Comparison of ENCODE assay signal across 8 cellular contexts in genomic region chr1:63524166-63524565, GRCh38. TPM values are rescaled to one million over a fixed set of nuclear protein-coding genes. Genes with fewer than 3 reads are reported as not detected.
DNase-seq lines count a peak whose midpoint lies in the region; ATAC-seq, FAIRE-seq and TF ChIP-seq lines count a peak whose summit lies in the region.

No MANE protein-coding gene starts in this region.

- H3K9me3 ChIP-seq in A673 (ENCODE audit: low read depth, low read length, poor library complexity, severe bottlenecking) (no peaks in the 10 kb centered on the region), HUES6 (ENCODE audit: control insufficient read depth, insufficient read depth, low read depth, low read length) (no peaks in the 10 kb centered on the region), GM12878 (replicated peaks; ENCODE audit: control insufficient read depth, insufficient read depth, low read length) (no peaks in the 10 kb centered on the region), mesenchymal stem cell (ENCODE audit: control insufficient read depth, low read length) (no peaks in the 10 kb centered on the region)

- 1% methylated on average over 4 of the region's 4 CpGs for WGBS in GM12878 (ENCODE audit: insufficient coverage, insufficient replicate concordance, low lambda C conversion rate, missing lambda C conversion rate)
- no CpG with 5 or more reads among the region's 4 CpGs for WGBS in mesenchymal stem cell

- CTCF ChIA-PET in A673 (lab: Charles Lee) (no interaction called here), GM12878 (lab: Yijun Ruan, JAX) (interaction anchor here (0.6 to 2.2 kb wide), 8 partner anchors 8 to 46 kb away, joined by 3 to 11 read pairs (median 4); no protein-coding TSS in a partner anchor)

- in situ Hi-C loops in GM12878 (cut with MboI), result no loop called here

- RAD21 ChIA-PET in GM12878 (lab: Charles Lee; ENCODE audit: unreplicated experiment), result no interaction called here

- H2AFZ ChIP-seq in GM12878 (ENCODE audit: control insufficient read depth, low read depth, low read length) (peak overlapping the region; percentile 100), mesenchymal stem cell (ENCODE audit: low read depth, low read length) (no peak overlapping the region)

- intact Hi-C loops in A673 (cut with micrococcal nuclease; ENCODE audit: unreplicated experiment) (no loop called here), GM12878 (cut with micrococcal nuclease; ENCODE audit: unreplicated experiment) (no loop called here)

- peak overlapping the region; percentile 63 for H3K4me3 ChIP-seq in A673 (ENCODE audit: low read depth, low read length, poor library complexity, severe bottlenecking)
- peak overlapping the region; percentile 98 for H3K4me3 ChIP-seq in HUES6 (ENCODE audit: low read depth, low read length)
- H3K4me3 ChIP-seq in GM12878, result peak overlapping the region; percentile 83
- peak overlapping the region in 1 of 2 experiments; percentile 96 for H3K4me3 ChIP-seq in mesenchymal stem cell (ENCODE audit: insufficient read depth in 1 of 2, low read depth in 1 of 2, low read length in 2 of 2)

- H2AK5ac ChIP-seq in mesenchymal stem cell (ENCODE audit: low read length, severe bottlenecking), result no peak overlapping the region

- H2BK120ac ChIP-seq in mesenchymal stem cell (ENCODE audit: low read depth, low read length), result no peak overlapping the region

- H3K36me3 ChIP-seq in A673 (ENCODE audit: insufficient read depth, low read length, poor library complexity, severe bottlenecking) (peaks cover 22% of the 10 kb centered on the region), HUES6 (ENCODE audit: control insufficient read depth, insufficient read depth, low read length) (no peaks in the 10 kb centered on the region), GM12878 (ENCODE audit: control insufficient read depth in 2 of 2, insufficient read depth in 2 of 2, low read length in 1 of 2) (no peaks in the 10 kb centered on the region), mesenchymal stem cell (ENCODE audit: control insufficient read depth in 1 of 2, insufficient read depth in 2 of 2, low read depth in 1 of 2, low read length in 2 of 2) (peaks cover 0 to 35% of the 10 kb centered on the region in 2 experiments)

- H2BK5ac ChIP-seq in mesenchymal stem cell (ENCODE audit: low read depth, low read length, poor library complexity, severe bottlenecking), result no peak overlapping the region

- no peak overlapping the region for H3K14ac ChIP-seq in mesenchymal stem cell (ENCODE audit: low read length in 2 of 2)

- no peak overlapping the region for H4K8ac ChIP-seq in mesenchymal stem cell (ENCODE audit: low read length)

- H3K9ac ChIP-seq in HUES6 (ENCODE audit: low read length), result no peak overlapping the region
- peak overlapping the region; percentile 88 for H3K9ac ChIP-seq in GM12878 (ENCODE audit: control insufficient read depth, insufficient read depth, low read length)
- H3K9ac ChIP-seq in mesenchymal stem cell (ENCODE audit: low read length), result peak overlapping the region; percentile 98

- DNase-seq in A673 (ENCODE audit: low spot score) (peak; percentile 15), GM12878 (ENCODE audit: low read depth, low spot score) (no peak), mesenchymal stem cell (peak; percentile 3), H4 (ENCODE audit: low spot score) (no peak), glomerular visceral epithelial cell (ENCODE audit: extremely low spot score) (no peak), NCI-H1930 (lab: John Stamatoyannopoulos, UW) (no peak)

- no peak overlapping the region for H4K91ac ChIP-seq in mesenchymal stem cell (ENCODE audit: low read length)

- no peak for TF ChIP-seq EP300 in GM12878 (IDR thresholded peaks at IDR 0.05; ENCODE audit: borderline replicate concordance in 1 of 2, control insufficient read depth in 1 of 2, low read depth in 2 of 2, low read length in 2 of 2)

- peaks cover 33% of the 10 kb centered on the region for H3K79me2 ChIP-seq in GM12878 (ENCODE audit: control insufficient read depth, insufficient read depth, low read length)

- TF ChIP-seq CTCF in A673 (conservative IDR thresholded peaks at IDR 0.05; ENCODE audit: low read depth, low read length) (no peak), GM12878 (IDR thresholded peaks at IDR 0.05 in 2 of 3, conservative IDR thresholded peaks at IDR 0.05 in 1 of 3; ENCODE audit: control insufficient read depth in 2 of 3, extremely low read depth in 1 of 3, insufficient read depth in 1 of 3, low read depth in 3 of 3, low read length in 3 of 3) (no peak)

- POLR2A ChIA-PET in A673 (lab: Charles Lee; ENCODE audit: low non-redundant PET) (no interaction called here), GM12878 (lab: Charles Lee) (no interaction called here)

- H3K4ac ChIP-seq in mesenchymal stem cell (ENCODE audit: low read depth in 1 of 2, low read length in 2 of 2), result no peak overlapping the region

- no peaks in the 10 kb centered on the region for H3K27me3 ChIP-seq in A673 (replicated peaks; ENCODE audit: insufficient read depth, low read depth, low read length, poor library complexity)
- H3K27me3 ChIP-seq in HUES6 (ENCODE audit: control insufficient read depth, insufficient read depth, low read length), result no peaks in the 10 kb centered on the region
- no peaks in the 10 kb centered on the region for H3K27me3 ChIP-seq in GM12878 (replicated peaks in 1 of 2; ENCODE audit: control insufficient read depth in 2 of 2, insufficient read depth in 2 of 2, low read length in 1 of 2)
- no peaks in the 10 kb centered on the region for H3K27me3 ChIP-seq in mesenchymal stem cell (ENCODE audit: control insufficient read depth in 1 of 2, insufficient read depth in 1 of 2, low read length in 2 of 2)

- peak overlapping the region; percentile 77 for H3K4me2 ChIP-seq in GM12878 (ENCODE audit: control insufficient read depth, insufficient read depth)
- H3K4me2 ChIP-seq in mesenchymal stem cell (ENCODE audit: low read length, poor library complexity, severe bottlenecking), result peak overlapping the region; percentile 80

- FAIRE-seq in GM12878 (lab: Jason Lieb, UNC), result no peak

- H3K4me1 ChIP-seq in A673 (ENCODE audit: insufficient read depth, low read length, poor library complexity, severe bottlenecking) (peaks cover 20% of the 10 kb centered on the region), HUES6 (ENCODE audit: control insufficient read depth, insufficient read depth, low read length) (peaks cover 2% of the 10 kb centered on the region; the same call in 1 of the 2 replicates), GM12878 (ENCODE audit: control insufficient read depth, insufficient read depth, low read length) (peaks cover 6% of the 10 kb centered on the region), mesenchymal stem cell (ENCODE audit: control insufficient read depth, insufficient read depth, low read depth, low read length) (no peaks in the 10 kb centered on the region)

- H4K20me1 ChIP-seq in GM12878 (ENCODE audit: control insufficient read depth, insufficient read depth), result no peaks in the 10 kb centered on the region

- H2BK12ac ChIP-seq in mesenchymal stem cell (ENCODE audit: low read length in 2 of 2), result no peak overlapping the region

- H3K27ac ChIP-seq in A673 (ENCODE audit: low read depth, low read length, poor library complexity, severe bottlenecking), result peak overlapping the region; percentile 95
- H3K27ac ChIP-seq in HUES6 (ENCODE audit: low read depth, low read length), result no peak overlapping the region
- H3K27ac ChIP-seq in GM12878 (ENCODE audit: control insufficient read depth, insufficient read depth), result peak overlapping the region; percentile 97
- H3K27ac ChIP-seq in mesenchymal stem cell (ENCODE audit: low read length, poor library complexity, severe bottlenecking), result no peak overlapping the region

- ATAC-seq in GM12878 (no peak), GM19395 (IDR thresholded peaks at IDR 0.05; ENCODE audit: unreplicated experiment) (no peak)

- no peak overlapping the region for H2BK15ac ChIP-seq in mesenchymal stem cell (ENCODE audit: low read depth, poor library complexity, severe bottlenecking)

- SMC1A ChIA-PET in GM12878 (lab: Charles Lee; ENCODE audit: uncharacterized antibody, unreplicated experiment), result interaction anchor here (1.2 to 2.9 kb wide), 3 partner anchors 14 to 39 kb away, joined by 3 to 14 read pairs (median 5); no protein-coding TSS in a partner anchor

- H3K23ac ChIP-seq in mesenchymal stem cell (ENCODE audit: low read length in 2 of 2), result no peak overlapping the region

- H3K18ac ChIP-seq in mesenchymal stem cell (ENCODE audit: low read depth in 1 of 2, low read length in 2 of 2), result no peak overlapping the region

- H3K79me1 ChIP-seq in mesenchymal stem cell (replicated peaks; ENCODE audit: low read length, poor library complexity, severe bottlenecking), result peaks cover 3% of the 10 kb centered on the region

- TF ChIP-seq POLR2A in GM12878 (IDR thresholded peaks at IDR 0.05; ENCODE audit: low read depth, low read length), result no peak

- no peak for TF ChIP-seq RAD21 in GM12878 (IDR thresholded peaks at IDR 0.05; ENCODE audit: insufficient read depth, low read depth, low read length)

- BruUV-seq in A673 (replicated peaks; lab: Mats Ljungman, UMichigan), result no TSS peak
- BruUV-seq in GM12878 (replicated peaks; lab: Mats Ljungman, UMichigan), result no TSS peak

RNA-seq across cellular contexts. Expression of gene EFCAB7, which starts 0.8 kb away (rescaled TPM):
- total RNA-seq in A673 (2021), result 17.8 and 21.6 TPM in 2 replicates
- total RNA-seq in GM12878 (2013; cell fraction: nucleolus; rRNA removed), result 27.9 and 32.2 TPM in 2 replicates
- 5.4 and 7.0 TPM in 2 replicates for total RNA-seq in GM12878 (2014; rRNA removed)
- 8.1 and 9.2 TPM in 2 replicates for total RNA-seq in GM12878 (2014; rRNA removed; fragmentation: Illumina TruSeq; extraction: Trizol)
- 3.7 and 5.7 TPM in 2 replicates for total RNA-seq in GM12878 (2021)
- 2.6 TPM for polyA plus RNA-seq in GM12878 (2011; ENCODE audit: low read depth)
- 5.2 and 9.7 TPM in 2 replicates for polyA plus RNA-seq in GM12878 (2011; rRNA removed)
- 1.2 and 2.1 TPM in 2 replicates for polyA plus RNA-seq in GM12878 (2011; cell fraction: cytosol; rRNA removed)
- 4.7 and 5.6 TPM in 2 replicates for polyA plus RNA-seq in GM12878 (2011; cell fraction: nucleus; rRNA removed)
- 4.0 and 5.3 TPM in 2 replicates for polyA plus RNA-seq in GM12878 (2012)
- polyA plus RNA-seq in GM12878 (2014; fragmentation: Illumina TruSeq; extraction: Trizol), result 9.8 and 10.5 TPM in 2 replicates
- polyA plus RNA-seq in GM12878 (2014; fragmentation: Nextera tagmentation; extraction: Ambion mirVana), result 1 to 10 TPM; 5.1 to 5.7 TPM
- polyA plus RNA-seq in GM12878 (2014; rRNA removed), result 3.6 and 4.4 TPM in 2 replicates
- 1 to 10 TPM; 7.2 to 7.5 TPM for polyA plus RNA-seq in GM12878 (2016; fragmentation: Nextera tagmentation; extraction: Ambion mirVana)
- 2.4 and 2.9 TPM in 2 replicates for polyA minus RNA-seq in GM12878 (2011; rRNA and poly(A)+ RNA removed)
- polyA minus RNA-seq in GM12878 (2011; cell fraction: cytosol; rRNA and poly(A)+ RNA removed), result 2.7 and 4.7 TPM in 2 replicates
- 3.9 and 4.5 TPM in 2 replicates for polyA minus RNA-seq in GM12878 (2011; cell fraction: nucleus; rRNA and poly(A)+ RNA removed)
- polyA plus RNA-seq in mesenchymal stem cell (2013, experiment 1 of 2), result 5.2 TPM
- 4.4 TPM for polyA plus RNA-seq in mesenchymal stem cell (2013, experiment 2 of 2)
- 8.9 and 9.8 TPM in 2 replicates for total RNA-seq in H4 (2014; rRNA removed; shearing (Covaris generic))

RNA-seq across cellular contexts. Expression of gene ITGB3BP, which starts 1.1 kb away (rescaled TPM):
- total RNA-seq in A673 (2021) (70.7 and 75.0 TPM in 2 replicates), GM12878 (2014; rRNA removed) (53.3 and 64.7 TPM in 2 replicates), GM12878 (2014; rRNA removed; fragmentation: Illumina TruSeq; extraction: Trizol) (61.4 and 63.2 TPM in 2 replicates), GM12878 (2021) (38.9 and 39.2 TPM in 2 replicates)
- total RNA-seq in GM12878 (2013; cell fraction: nucleolus; rRNA removed), result 166 and 174 TPM in 2 replicates
- polyA plus RNA-seq in GM12878 (2011; ENCODE audit: low read depth), result 22.2 TPM
- polyA plus RNA-seq in GM12878 (2011; rRNA removed) (66.2 and 112 TPM in 2 replicates), GM12878 (2014; fragmentation: Illumina TruSeq; extraction: Trizol) (84.4 and 105 TPM in 2 replicates), GM12878 (2014; fragmentation: Nextera tagmentation; extraction: Ambion mirVana) (10 to 100 TPM; 82.4 to 86.2 TPM), GM12878 (2014; rRNA removed) (27.5 and 39.2 TPM in 2 replicates), GM12878 (2016; fragmentation: Nextera tagmentation; extraction: Ambion mirVana) (10 to 100 TPM; 57.6 to 62.3 TPM)
- polyA plus RNA-seq in GM12878 (2011; cell fraction: cytosol; rRNA removed), result 16.5 and 18.9 TPM in 2 replicates
- polyA plus RNA-seq in GM12878 (2011; cell fraction: nucleus; rRNA removed), result 30.9 TPM in 2 replicates
- 50.2 and 51.8 TPM in 2 replicates for polyA plus RNA-seq in GM12878 (2012)
- 11.5 and 12.7 TPM in 2 replicates for polyA minus RNA-seq in GM12878 (2011; rRNA and poly(A)+ RNA removed)
- polyA minus RNA-seq in GM12878 (2011; cell fraction: cytosol; rRNA and poly(A)+ RNA removed), result 7.5 and 11.4 TPM in 2 replicates
- 20.1 and 26.8 TPM in 2 replicates for polyA minus RNA-seq in GM12878 (2011; cell fraction: nucleus; rRNA and poly(A)+ RNA removed)
- 20.0 TPM for polyA plus RNA-seq in mesenchymal stem cell (2013, experiment 1 of 2)
- polyA plus RNA-seq in mesenchymal stem cell (2013, experiment 2 of 2), result 20.4 TPM
- 47.6 and 49.1 TPM in 2 replicates for total RNA-seq in H4 (2014; rRNA removed; shearing (Covaris generic))

Comparison
In these comparisons a context has a peak if more than half of its experiments do, and no peak if none do; other contexts are left out.
1. DNase-seq: peak in A673 (single experiment) and mesenchymal stem cell (single experiment); none in GM12878 (single experiment), H4 (single experiment), glomerular visceral epithelial cell (single experiment) and NCI-H1930 (0 of 2).
2. H3K27ac ChIP-seq: peak in A673 (single experiment) and GM12878 (single experiment); none in HUES6 (single experiment) and mesenchymal stem cell (single experiment).